8 cellular contexts compared by ENCODE assay signal in the genomic region with DNA sequence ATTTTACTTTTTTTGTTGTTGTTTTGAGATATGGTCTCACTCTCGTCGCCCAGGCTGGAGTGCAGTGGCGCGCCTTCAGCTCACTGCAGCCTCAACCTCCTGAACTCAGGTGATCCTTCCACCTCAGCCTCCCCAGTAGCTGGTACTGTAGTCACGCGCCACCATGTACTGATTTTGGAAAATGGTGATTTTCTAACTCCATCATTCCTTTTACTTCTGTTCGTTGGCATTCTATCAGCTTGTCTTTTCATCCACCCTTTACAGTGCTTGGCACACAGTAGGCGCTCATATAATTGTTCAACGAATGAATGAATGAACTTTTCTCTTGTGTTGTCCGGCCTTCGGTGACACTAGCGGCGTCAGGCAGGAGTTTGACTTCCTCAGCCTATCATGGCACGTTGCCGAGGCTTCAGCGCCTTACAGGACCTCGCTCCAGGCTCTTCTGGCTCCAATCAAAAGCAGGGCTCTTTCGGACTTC. TPM values are rescaled to one million over a fixed set of nuclear protein-coding genes. Genes with fewer than 3 reads are reported as not detected.
A peak's percentile ranks its signal among the peaks of the same experiment; 100 is the strongest.
DNase-seq lines count a peak whose midpoint lies in the region; ATAC-seq and TF ChIP-seq lines count a peak whose summit lies in the region.

No MANE protein-coding gene starts in this region.

- H3K36me3 ChIP-seq in GM23248 (ENCODE audit: low read depth) = peaks cover 12% of the 10 kb centered on the region; the same call in 1 of the 2 replicates

- TF ChIP-seq CTCF in fibroblast of mammary gland (conservative IDR thresholded peaks at IDR 0.05; ENCODE audit: control insufficient read depth, insufficient read depth, low read depth, low read length) (no peak), retinal pigment epithelial cell (conservative IDR thresholded peaks at IDR 0.05; ENCODE audit: low read depth, low read length) (no peak)

- no peak for ATAC-seq in T-cell (replicated peaks in 1 of 4)
- no peak for ATAC-seq in GM21360 (IDR thresholded peaks at IDR 0.05; ENCODE audit: unreplicated experiment)

- H3K79me2 ChIP-seq in GM23248 (ENCODE audit: insufficient read depth) = peaks cover 38% of the 10 kb centered on the region

- peak overlapping the region; percentile 92 to 99 (median 94) for H3K4me3 Mint-ChIP-seq in T-cell

- no peaks in the 10 kb centered on the region for H3K9me3 ChIP-seq in GM23248 (ENCODE audit: low read depth)

- peak overlapping the region; percentile 88 for H3K4me2 ChIP-seq in GM23248 (ENCODE audit: unreplicated experiment)

- no peaks in the 10 kb centered on the region for H3K9me2 ChIP-seq in GM23248 (ENCODE audit: insufficient read depth)

- H3K4me1 Mint-ChIP-seq in T-cell = peaks cover 33 to 37% (median 34%) of the 10 kb centered on the region in 3 donors

- H3K4me3 ChIP-seq in GM23248 = peak overlapping the region; percentile 98
- peak overlapping the region; percentile 92 for H3K4me3 ChIP-seq in fibroblast of mammary gland (ENCODE audit: control insufficient read depth, low read depth, low read length)
- peak overlapping the region; percentile 29 for H3K4me3 ChIP-seq in retinal pigment epithelial cell (ENCODE audit: low read length)

- peak overlapping the region; percentile 98 for H3K27ac ChIP-seq in GM23248

- DNase-seq in GM23248 = no peak
- DNase-seq in T-cell = no peak
- DNase-seq in fibroblast of mammary gland (ENCODE audit: low read depth) = peak; percentile 97
- DNase-seq in retinal pigment epithelial cell (ENCODE audit: low read depth) = no peak
- no peak for DNase-seq in islet precursor cell
- no peak for DNase-seq in DMS153 (lab: John Stamatoyannopoulos, UW)
- DNase-seq in SIG-M5 (lab: John Stamatoyannopoulos, UW) = no peak

- POLR2A ChIA-PET in T-cell (lab: Charles Lee) = interaction anchor here in 1 of 2 donors (0.5 to 1.0 kb wide), 2 partner anchors 13 to 20 kb away, joined by 4 to 13 read pairs; partner anchors contain the start of gene MOB1A

- no peaks in the 10 kb centered on the region for H3K36me3 Mint-ChIP-seq in T-cell

- no peaks in the 10 kb centered on the region for H3K27me3 ChIP-seq in GM23248 (replicated peaks; ENCODE audit: insufficient read depth)

- peaks cover 21% of the 10 kb centered on the region; the same call in 1 of the 2 replicates for H4K20me1 ChIP-seq in GM23248 (ENCODE audit: insufficient read depth)

- peaks cover 31% of the 10 kb centered on the region for H3K4me1 ChIP-seq in GM23248 (ENCODE audit: insufficient read depth)

- peak overlapping the region; percentile 72 for H2AFZ ChIP-seq in GM23248

- H3K9ac ChIP-seq in GM23248 = peak overlapping the region; percentile 99

- CTCF ChIA-PET in T-cell (lab: Charles Lee) = interaction anchor here in 1 of 2 donors (0.7 to 3.7 kb wide), 3 partner anchors 9 to 374 kb away, joined by 3 to 27 read pairs (median 3); partner anchors contain the start of gene MOB1A

- 51 to 55% methylated on average over 18 of the region's 18 CpGs for WGBS in GM23248 (ENCODE audit: low coverage in 1 of 2, low lambda C conversion rate in 2 of 2, missing lambda C conversion rate in 2 of 2), 2 experiments

- no peaks in the 10 kb centered on the region for H3K27me3 Mint-ChIP-seq in T-cell

- in situ Hi-C loops in GM23248 (cut with MboI) = no loop called here

- H3K9me3 Mint-ChIP-seq in T-cell = no peaks in the 10 kb centered on the region

- H3F3A ChIP-seq in GM23248 (ENCODE audit: insufficient read depth) = peaks cover 37% of the 10 kb centered on the region

- H3K27ac Mint-ChIP-seq in T-cell = peak overlapping the region; percentile 100

RNA-seq across cellular contexts. Expression of gene MTHFD2, which starts 0.4 kb away (rescaled TPM):
- total RNA-seq in GM23248 (2014; rRNA removed; shearing (Covaris generic)) = 211 and 215 TPM in 2 replicates
- polyA plus RNA-seq in GM23248 (2016; fragmentation: Nextera tagmentation; extraction: Ambion mirVana) = 139 and 144 TPM in 2 replicates
- 10 to 100 TPM; 26.3 to 59.3 (median 47.9) TPM for total RNA-seq in T-cell

RNA-seq across cellular contexts. Expression of gene MOB1A, which starts 19.3 kb away (rescaled TPM):
- 120 and 139 TPM in 2 replicates for total RNA-seq in GM23248 (2014; rRNA removed; shearing (Covaris generic))
- 92.2 and 105 TPM in 2 replicates for polyA plus RNA-seq in GM23248 (2016; fragmentation: Nextera tagmentation; extraction: Ambion mirVana)
- 100 to 1,000 TPM; 131 to 156 (median 138) TPM for total RNA-seq in T-cell

RNA-seq across cellular contexts. Expression of gene BOLA3, which starts 50.3 kb away (rescaled TPM):
- total RNA-seq in GM23248 (2014; rRNA removed; shearing (Covaris generic)) = 46.2 and 63.7 TPM in 2 replicates
- polyA plus RNA-seq in GM23248 (2016; fragmentation: Nextera tagmentation; extraction: Ambion mirVana) = 104 and 109 TPM in 2 replicates
- 10 to 100 TPM; 13.7 to 16.0 (median 15.5) TPM for total RNA-seq in T-cell

Comparison
In these comparisons a context has a peak if more than half of its experiments do, and no peak if none do; other contexts are left out.
1. H3K4me3 ChIP-seq: peak in every context shown above with its lines; median percentile 98 in GM23248; 92 in fibroblast of mammary gland; 29 in retinal pigment epithelial cell.